ENCODE assay signal across 12 cellular contexts in the genomic region with DNA sequence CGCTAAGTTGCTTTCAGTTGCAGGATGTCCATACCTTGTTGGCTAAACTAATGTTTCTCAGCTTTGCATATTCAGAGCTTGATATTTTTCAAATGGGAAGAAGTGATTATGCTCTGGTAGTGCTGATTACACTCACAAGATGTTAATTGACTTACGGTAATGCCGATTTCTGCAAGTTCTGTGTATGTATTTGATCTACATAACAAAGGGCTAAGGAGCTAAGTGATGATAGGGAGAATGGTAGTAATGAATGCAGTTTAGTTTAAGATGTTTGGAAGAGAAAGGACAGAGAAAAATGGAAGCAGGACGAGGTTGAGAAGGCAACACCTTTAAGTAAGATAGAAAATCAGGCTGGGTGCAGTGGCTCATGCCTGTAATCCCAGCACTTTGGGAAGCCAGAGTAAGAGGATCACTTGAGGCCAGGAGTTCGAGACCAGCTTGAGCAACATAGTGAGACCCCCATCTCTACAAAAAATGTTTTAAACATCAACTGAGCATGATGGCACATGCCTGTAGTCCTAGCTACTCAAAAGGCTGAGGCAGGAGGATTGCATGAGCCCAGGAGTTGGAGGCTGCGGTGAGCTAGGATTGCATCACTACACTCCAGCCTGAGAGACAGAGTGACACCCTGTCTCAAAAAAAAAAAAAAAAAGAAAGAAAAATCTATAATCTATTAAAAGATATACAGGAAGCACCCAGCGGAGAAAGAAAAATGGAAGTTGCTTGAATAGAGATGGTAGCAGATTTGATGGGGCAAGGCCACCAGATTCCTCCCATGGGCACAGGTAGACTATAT.
DNase-seq lines count a peak whose midpoint lies in the region; ATAC-seq and TF ChIP-seq lines count a peak whose summit lies in the region.
"Had no signal": no experiment of that assay in that cellular context is flagged by ENCODE, and none has a peak within 500 bp of the region (broad histone marks: within the 10 kb centered on the region; RNA-seq: fewer than 3 reads in every experiment).

No MANE protein-coding gene starts in this region.

- H3K4me3 ChIP-seq in spleen, result no peak overlapping the region

- no peaks in the 10 kb centered on the region for H3K36me3 ChIP-seq in spleen

- intact Hi-C loops in activated T-helper 2 cell treated with anti-CD3 and anti-CD28 coated beads, Interferon-gamma antibody, Interleukin-2, Interleukin-4, amounts not matched to agents 10 μg/mL and 5 μg/mL and 100 μg/mL, durations not matched to agents 14 hours and 24 hours and 36 hours (cut with micrococcal nuclease), result loop anchor here (1.0 to 5.0 kb wide), 3 partner anchors 191 to 271 kb away; no protein-coding TSS in a partner anchor
- intact Hi-C loops in spleen (cut with DNase I; ENCODE audit: low total_unique reads), result no loop called here

- no peaks in the 10 kb centered on the region for H3K27me3 ChIP-seq in spleen (replicated peaks in 1 of 7)

- H3K27me3 Mint-ChIP-seq in activated T-cell treated with anti-CD3 and anti-CD28 coated beads, Interleukin-2, amount 50 U/mL, for 72 hours (ENCODE audit: low read depth), result no peaks in the 10 kb centered on the region
- no peaks in the 10 kb centered on the region for H3K27me3 Mint-ChIP-seq in activated T-helper 2 cell treated with anti-CD3 and anti-CD28 coated beads, Interferon-gamma antibody, Interleukin-2, Interleukin-4, amounts not matched to agents 10 μg/mL and 5 μg/mL and 100 μg/mL, durations not matched to agents 14 hours and 24 hours and 36 hours (ENCODE audit: low read depth)

- peak overlapping the region; percentile 89 for H3K27ac Mint-ChIP-seq in activated T-cell treated with anti-CD3 and anti-CD28 coated beads, Interleukin-2, amount 50 U/mL, for 72 hours
- peak overlapping the region; percentile 92 for H3K27ac Mint-ChIP-seq in activated T-helper 2 cell treated with anti-CD3 and anti-CD28 coated beads, Interferon-gamma antibody, Interleukin-2, Interleukin-4, amounts not matched to agents 10 μg/mL and 5 μg/mL and 100 μg/mL, durations not matched to agents 14 hours and 24 hours and 36 hours

- TF ChIP-seq POLR2A in spleen (IDR thresholded peaks at IDR 0.05), result no peak

- 79 to 93% (median 85%) methylated on average over 7 of the region's 7 CpGs for WGBS in spleen, 5 donors

- no peak for DNase-seq in activated T-cell treated with anti-CD3 and anti-CD28 coated beads, Interleukin-2, amount 50 U/mL, for 72 hours
- no peak for DNase-seq in activated T-cell treated with anti-CD3 and anti-CD28 coated beads for 4 hours
- DNase-seq in MV-4-11 (lab: John Stamatoyannopoulos, UW), result peak; percentile 79
- DNase-seq in activated T-helper 2 cell treated with anti-CD3 and anti-CD28 coated beads, Interferon-gamma antibody, Interleukin-2, Interleukin-4, amounts not matched to agents 10 μg/mL and 5 μg/mL and 100 μg/mL, durations not matched to agents 14 hours and 24 hours and 36 hours (ENCODE audit: low spot score), result no peak
- no peak for DNase-seq in spleen
- no peak for DNase-seq in central memory CD4-positive, alpha-beta T cell
- no peak for DNase-seq in NCI-H146 treated with DMSO at 0.1 percent for 48 hours (lab: John Stamatoyannopoulos, UW; ENCODE audit: unreplicated experiment)
- DNase-seq: activated gamma-delta T cell; DMS79; NCI-H1930; stimulated activated CD4-positive, alpha-beta T cell treated with anti-CD3 and anti-CD28 coated beads, Interleukin-2, amount 100 ng/mL, for 24 hours had no signal

- peak overlapping the region; percentile 81 for H3K4me3 Mint-ChIP-seq in activated T-cell treated with anti-CD3 and anti-CD28 coated beads, Interleukin-2, amount 50 U/mL, for 72 hours
- no peak overlapping the region for H3K4me3 Mint-ChIP-seq in activated T-helper 2 cell treated with anti-CD3 and anti-CD28 coated beads, Interferon-gamma antibody, Interleukin-2, Interleukin-4, amounts not matched to agents 10 μg/mL and 5 μg/mL and 100 μg/mL, durations not matched to agents 14 hours and 24 hours and 36 hours (ENCODE audit: low read depth)

- peaks cover 91% of the 10 kb centered on the region for H3K4me1 Mint-ChIP-seq in activated T-cell treated with anti-CD3 and anti-CD28 coated beads, Interleukin-2, amount 50 U/mL, for 72 hours (ENCODE audit: low read depth)
- peaks cover 57% of the 10 kb centered on the region for H3K4me1 Mint-ChIP-seq in activated T-helper 2 cell treated with anti-CD3 and anti-CD28 coated beads, Interferon-gamma antibody, Interleukin-2, Interleukin-4, amounts not matched to agents 10 μg/mL and 5 μg/mL and 100 μg/mL, durations not matched to agents 14 hours and 24 hours and 36 hours (ENCODE audit: low read depth)

- H3K9me3 ChIP-seq in spleen, result no peaks in the 10 kb centered on the region

- H3K36me3 Mint-ChIP-seq in activated T-cell treated with anti-CD3 and anti-CD28 coated beads, Interleukin-2, amount 50 U/mL, for 72 hours (ENCODE audit: insufficient read depth in 2 of 2), result peaks cover 0 to 3% of the 10 kb centered on the region in 2 donors
- no peaks in the 10 kb centered on the region for H3K36me3 Mint-ChIP-seq in activated T-helper 2 cell treated with anti-CD3 and anti-CD28 coated beads, Interferon-gamma antibody, Interleukin-2, Interleukin-4, amounts not matched to agents 10 μg/mL and 5 μg/mL and 100 μg/mL, durations not matched to agents 14 hours and 24 hours and 36 hours (ENCODE audit: low read depth)

- H3K4me1 ChIP-seq in spleen, result peaks cover 51 to 100% (median 88%) of the 10 kb centered on the region in 6 donors

- peaks cover 0 to 2% of the 10 kb centered on the region in 2 donors for H3K9me3 Mint-ChIP-seq in activated T-cell treated with anti-CD3 and anti-CD28 coated beads, Interleukin-2, amount 50 U/mL, for 72 hours
- no peaks in the 10 kb centered on the region for H3K9me3 Mint-ChIP-seq in activated T-helper 2 cell treated with anti-CD3 and anti-CD28 coated beads, Interferon-gamma antibody, Interleukin-2, Interleukin-4, amounts not matched to agents 10 μg/mL and 5 μg/mL and 100 μg/mL, durations not matched to agents 14 hours and 24 hours and 36 hours

- no peak for TF ChIP-seq CTCF in spleen (IDR thresholded peaks at IDR 0.05 in 8 of 11, conservative IDR thresholded peaks at IDR 0.05 in 3 of 11)

- H3K27ac ChIP-seq in spleen, result peak overlapping the region in 5 of 8 donors; percentile 35 to 73 (median 55)

- ATAC-seq in activated T-cell treated with anti-CD3 and anti-CD28 coated beads, Interleukin-2, amount 50 U/mL, for 72 hours (replicated peaks in 1 of 2), result no peak
- ATAC-seq in GM21447 (IDR thresholded peaks at IDR 0.05; ENCODE audit: unreplicated experiment), result no peak
